In genomic region chr1:14494931-14495330, GRCh38 we compare ENCODE assay signal across 24 cellular contexts.
DNase-seq lines count a peak whose midpoint lies in the region; ATAC-seq, FAIRE-seq and TF ChIP-seq lines count a peak whose summit lies in the region.
"Had no signal": no experiment of that assay in that cellular context is flagged by ENCODE, and none has a peak within 500 bp of the region (broad histone marks: within the 10 kb centered on the region; RNA-seq: fewer than 3 reads in every experiment).

No MANE protein-coding gene starts in this region.

- H3K4me3 Mint-ChIP-seq in nephron, result no peak overlapping the region
- H3K4me3 Mint-ChIP-seq: B cell; CD4-positive, CD25-positive, alpha-beta regulatory T cell; CD8-positive, alpha-beta T cell; GM23338; H9 had no signal

- no peaks in the 10 kb centered on the region for H3K9me3 ChIP-seq in spleen
- H3K9me3 ChIP-seq in esophagus muscularis mucosa, result no peaks in the 10 kb centered on the region
- H3K9me3 ChIP-seq: BLaER1, Caco-2 had no signal

- no peak for TF ChIP-seq CTCF in nephron (IDR thresholded peaks at IDR 0.05; ENCODE audit: unreplicated experiment in 3 of 3)
- no peak for TF ChIP-seq CTCF in spleen (IDR thresholded peaks at IDR 0.05 in 8 of 11, conservative IDR thresholded peaks at IDR 0.05 in 3 of 11)
- TF ChIP-seq CTCF in esophagus muscularis mucosa (IDR thresholded peaks at IDR 0.05), result no peak

- H3K36me3 ChIP-seq in spleen (no peaks in the 10 kb centered on the region), esophagus muscularis mucosa (no peaks in the 10 kb centered on the region)
- H3K36me3 ChIP-seq: BLaER1 had no signal

- no peaks in the 10 kb centered on the region for H3K9me3 Mint-ChIP-seq in nephron
- H3K9me3 Mint-ChIP-seq: CD8-positive, alpha-beta T cell; GM23338; H9 had no signal

- H3K27ac ChIP-seq in spleen (no peak overlapping the region), esophagus muscularis mucosa (replicated peaks in 1 of 4) (no peak overlapping the region)
- H3K27ac ChIP-seq: BLaER1, C4-2B had no signal

- H3K36me3 Mint-ChIP-seq in nephron (ENCODE audit: low read depth), result no peaks in the 10 kb centered on the region
- H3K36me3 Mint-ChIP-seq: CD4-positive, CD25-positive, alpha-beta regulatory T cell; CD8-positive, alpha-beta T cell had no signal

- WGBS in spleen, 5 donors, result 47 to 74% (median 63%) methylated on average over 1 of the region's 1 CpG
- 33% methylated on average over 1 of the region's 1 CpG for WGBS in esophagus muscularis mucosa

- peak; percentile 88 for FAIRE-seq in RCC 7860 (lab: Jason Lieb, UNC)
- FAIRE-seq: D721Med, GM12878, GM19239 had no signal

- DNase-seq in RCC 7860 (ENCODE audit: low spot score), result no peak
- peak; percentile 76 for DNase-seq in kidney glomerular epithelial cell (lab: John Stamatoyannopoulos, UW)
- DNase-seq in renal cortical epithelial cell (ENCODE audit: low read depth), result peak; percentile 55
- no peak for DNase-seq in activated CD4-positive, alpha-beta T cell treated with anti-CD3 and anti-CD28 coated beads, Interleukin-2, amount 50 U/mL, for 4 hours
- DNase-seq in spleen, result no peak
- no peak for DNase-seq in esophagus muscularis mucosa (ENCODE audit: extremely low spot score)
- DNase-seq: Caco-2; CD4-positive, CD25-positive, alpha-beta regulatory T cell; CD8-positive, alpha-beta T cell; DMS 273 treated with DMSO at 0.1 percent for 48 hours; DMS79; EL; GDM1; H9 had no signal

- ATAC-seq in GM19463 (IDR thresholded peaks at IDR 0.05; ENCODE audit: unreplicated experiment), result no peak
- ATAC-seq: CD8-positive, alpha-beta T cell; GM12878; GM23338; HCT116 had no signal

- no peak for TF ChIP-seq EP300 in esophagus muscularis mucosa (IDR thresholded peaks at IDR 0.05)

- H3K4me1 Mint-ChIP-seq in nephron, result peaks cover 24% of the 10 kb centered on the region
- H3K4me1 Mint-ChIP-seq: B cell had no signal

- intact Hi-C loops in spleen (cut with DNase I; ENCODE audit: low total_unique reads), result no loop called here
- intact Hi-C loops in esophagus muscularis mucosa (cut with DNase I), result no loop called here

- TF ChIP-seq POLR2A in spleen (IDR thresholded peaks at IDR 0.05), result no peak
- no peak for TF ChIP-seq POLR2A in esophagus muscularis mucosa (IDR thresholded peaks at IDR 0.05; ENCODE audit: low read depth)

- no peaks in the 10 kb centered on the region for H3K4me1 ChIP-seq in spleen
- peaks cover 0 to 47% (median 37%) of the 10 kb centered on the region in 4 donors for H3K4me1 ChIP-seq in esophagus muscularis mucosa
- H3K4me1 ChIP-seq: Caco-2 had no signal

- peaks cover 4% of the 10 kb centered on the region for H3K27me3 Mint-ChIP-seq in nephron (ENCODE audit: low read depth)

- peak overlapping the region in 2 of 3 experiments; percentile 36 to 78 for H3K27ac Mint-ChIP-seq in nephron
- H3K27ac Mint-ChIP-seq: B cell; CD4-positive, CD25-positive, alpha-beta regulatory T cell; CD8-positive, alpha-beta T cell; GM23338; H9 had no signal

- H3K4me3 ChIP-seq in spleen (no peak overlapping the region), esophagus muscularis mucosa (no peak overlapping the region)
- H3K4me3 ChIP-seq: BLaER1, GM12878, GM23338 had no signal

- peaks cover 0 to 53% (median 0%) of the 10 kb centered on the region in 7 donors for H3K27me3 ChIP-seq in spleen (replicated peaks in 1 of 7)
- no peaks in the 10 kb centered on the region for H3K27me3 ChIP-seq in esophagus muscularis mucosa
- H3K27me3 ChIP-seq: BLaER1 had no signal

Comparison
In these comparisons a context has a peak if more than half of its experiments do, and no peak if none do; other contexts are left out.
1. DNase-seq: peak in kidney glomerular epithelial cell (single experiment) and renal cortical epithelial cell (single experiment); none in RCC 7860 (single experiment), activated CD4-positive, alpha-beta T cell treated with anti-CD3 and anti-CD28 coated beads, Interleukin-2, amount 50 U/mL, for 4 hours (0 of 2), spleen (single experiment) and esophagus muscularis mucosa (single experiment).